Comparison of ENCODE assay signal across 28 cellular contexts in the genomic region with DNA sequence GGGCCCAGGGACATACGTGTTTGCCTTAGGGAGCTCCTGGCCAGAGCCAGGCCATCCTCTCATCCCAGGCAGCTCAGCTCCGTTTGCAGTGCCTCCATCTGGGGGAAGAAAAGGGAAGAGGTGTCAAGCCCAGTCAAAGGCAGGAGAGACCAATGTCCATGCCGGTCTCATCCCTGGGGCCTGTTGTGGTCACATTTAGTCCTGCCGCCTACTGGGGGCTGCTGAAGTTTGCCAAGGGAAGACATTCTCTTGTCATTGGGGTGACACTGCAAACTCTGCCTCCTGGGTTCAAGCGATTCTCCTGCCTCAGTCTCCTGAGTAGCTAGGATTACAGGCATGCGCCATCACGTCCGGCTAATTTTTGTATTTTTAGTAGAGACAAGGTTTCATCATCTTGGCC.
"Had no signal": no experiment of that assay in that cellular context is flagged by ENCODE, and none has a peak within 500 bp of the region (broad histone marks: within the 10 kb centered on the region; RNA-seq: fewer than 3 reads in every experiment).

No MANE protein-coding gene starts in this region.

- H3K27me3 Mint-ChIP-seq: stimulated activated memory B cell treated with anti-CD40 and anti-IgM and Interleukin-4, amounts not matched to agents 10 μg/mL and 1 μg/mL and 100 μg/mL, for 72 hours; stimulated activated naive CD8-positive, alpha-beta T cell treated with anti-CD3 and anti-CD28 coated beads, Interleukin-15, Interleukin-2, amounts not matched to agents 100 ng/mL and 50 ng/mL, for 24 hours had no signal

- H3K9me3 Mint-ChIP-seq: stimulated activated naive B cell treated with anti-CD40 and anti-IgM and Interleukin-4, amounts not matched to agents 10 μg/mL and 1 μg/mL and 100 μg/mL, for 72 hours; stimulated activated naive CD8-positive, alpha-beta T cell treated with anti-CD3 and anti-CD28 coated beads, Interleukin-15, amount 100 ng/mL, for 72 hours; stimulated activated naive CD8-positive, alpha-beta T cell treated with anti-CD3 and anti-CD28 coated beads, Interleukin-15, Interleukin-2, amounts not matched to agents 100 ng/mL and 50 ng/mL, for 24 hours; type B pancreatic cell had no signal

- H3K4me1 ChIP-seq: stomach, suprapubic skin, testis, thyroid gland, tibial artery, tibial nerve, transverse colon, upper lobe of left lung, upper lobe of right lung, uterus, vagina had no signal

- H3K27ac Mint-ChIP-seq: stimulated activated memory B cell treated with anti-CD40 and anti-IgM and Interleukin-4, amounts not matched to agents 10 μg/mL and 1 μg/mL and 100 μg/mL, for 72 hours; stimulated activated naive B cell treated with anti-CD40 and anti-IgM and Interleukin-4, amounts not matched to agents 10 μg/mL and 1 μg/mL and 100 μg/mL, for 72 hours; stimulated activated naive CD8-positive, alpha-beta T cell treated with anti-CD3 and anti-CD28 coated beads, Interleukin-15, Interleukin-2, amounts not matched to agents 100 ng/mL and 50 ng/mL, for 24 hours; type B pancreatic cell had no signal

- H3K36me3 ChIP-seq: stomach, suprapubic skin, thoracic aorta, thyroid gland, tibial artery, tibial nerve, transverse colon, upper lobe of left lung, upper lobe of right lung, uterus, vagina had no signal

- H3K9me3 ChIP-seq: stomach, suprapubic skin, testis, thoracic aorta, thyroid gland, tibial artery, tibial nerve, transverse colon, upper lobe of left lung, upper lobe of right lung, uterus, vagina had no signal

- H3K4me1 Mint-ChIP-seq: stimulated activated effector memory CD8-positive, alpha-beta T cell treated with anti-CD3 and anti-CD28 coated beads, Interleukin-12 subunit alpha, Interleukin-12 subunit beta, amount 100 ng/mL, for 72 hours; stimulated activated memory B cell treated with anti-CD40 and anti-IgM and Interleukin-4, amounts not matched to agents 10 μg/mL and 1 μg/mL and 100 μg/mL, for 72 hours; stimulated activated naive B cell treated with anti-CD40 and anti-IgM and Interleukin-4, amounts not matched to agents 10 μg/mL and 1 μg/mL and 100 μg/mL, for 72 hours; stimulated activated naive CD8-positive, alpha-beta T cell treated with anti-CD3 and anti-CD28 coated beads, Interleukin-15, amount 100 ng/mL, for 72 hours had no signal

- H3K36me3 Mint-ChIP-seq: stimulated activated effector memory CD8-positive, alpha-beta T cell treated with anti-CD3 and anti-CD28 coated beads, Interleukin-12 subunit alpha, Interleukin-12 subunit beta, amount 100 ng/mL, for 72 hours; stimulated activated memory B cell treated with anti-CD40 and anti-IgM and Interleukin-4, amounts not matched to agents 10 μg/mL and 1 μg/mL and 100 μg/mL, for 72 hours; stimulated activated naive B cell treated with anti-CD40 and anti-IgM and Interleukin-4, amounts not matched to agents 10 μg/mL and 1 μg/mL and 100 μg/mL, for 72 hours; type B pancreatic cell had no signal

- DNase-seq: stimulated activated CD4-positive, alpha-beta T cell treated with anti-CD3 and anti-CD28 coated beads, Interleukin-2, amount 100 ng/mL, for 48 hours; stimulated activated CD4-positive, alpha-beta T cell treated with anti-CD3 and anti-CD28 coated beads, Interleukin-4, amount 100 ng/mL, for 1 hour; stimulated activated CD4-positive, alpha-beta T cell treated with anti-CD3 and anti-CD28 coated beads, Interleukin-4, amount 100 ng/mL, for 24 hours; stimulated activated CD4-positive, alpha-beta T cell treated with anti-CD3 and anti-CD28 coated beads, Interleukin-4, amount 100 ng/mL, for 4 hours; stimulated activated CD8-positive, alpha-beta memory T cell treated with anti-CD3 and anti-CD28 coated beads, Interleukin-4, amount 100 ng/mL, for 48 hours; stimulated activated naive B cell treated with anti-CD40 and anti-IgM and Interleukin-4, amounts not matched to agents 10 μg/mL and 1 μg/mL and 100 μg/mL, for 72 hours; stimulated activated naive CD4-positive, alpha-beta T cell; stimulated activated naive CD4-positive, alpha-beta T cell treated with Interleukin-2 at 50 U/mL for 16 hours; stimulated activated naive CD8-positive, alpha-beta T cell treated with anti-CD3 and anti-CD28 coated beads, Interleukin-15, amount 100 ng/mL, for 72 hours; stimulated activated naive CD8-positive, alpha-beta T cell treated with anti-CD3 and anti-CD28 coated beads, Interleukin-15, Interleukin-2, amounts not matched to agents 100 U/mL and 50 U/mL, for 24 hours; stomach; substantia nigra; thyroid gland; tibial artery; transverse colon; trophoblast cell; upper lobe of left lung; upper lobe of right lung; uterus had no signal

- H3K27ac ChIP-seq: stomach, suprapubic skin, testis, thoracic aorta, thyroid gland, tibial artery, tibial nerve, transverse colon, upper lobe of left lung, upper lobe of right lung, uterus, vagina had no signal

- H3K27me3 ChIP-seq: testis, thyroid gland, tibial artery, transverse colon, upper lobe of left lung, upper lobe of right lung, uterus, vagina had no signal

- H3K4me3 Mint-ChIP-seq: stimulated activated effector memory CD8-positive, alpha-beta T cell treated with anti-CD3 and anti-CD28 coated beads, Interleukin-12 subunit alpha, Interleukin-12 subunit beta, amount 100 ng/mL, for 72 hours; stimulated activated memory B cell treated with anti-CD40 and anti-IgM and Interleukin-4, amounts not matched to agents 10 μg/mL and 1 μg/mL and 100 μg/mL, for 72 hours; stimulated activated naive B cell treated with anti-CD40 and anti-IgM and Interleukin-4, amounts not matched to agents 10 μg/mL and 1 μg/mL and 100 μg/mL, for 72 hours; stimulated activated naive CD8-positive, alpha-beta T cell treated with anti-CD3 and anti-CD28 coated beads, Interleukin-15, amount 100 ng/mL, for 72 hours; stimulated activated naive CD8-positive, alpha-beta T cell treated with anti-CD3 and anti-CD28 coated beads, Interleukin-15, Interleukin-2, amounts not matched to agents 100 ng/mL and 50 ng/mL, for 24 hours; type B pancreatic cell had no signal

- H3K4me3 ChIP-seq: stomach, suprapubic skin, testis, thoracic aorta, thyroid gland, tibial artery, tibial nerve, transverse colon, upper lobe of left lung, upper lobe of right lung, uterus, vagina had no signal

- ATAC-seq: stimulated activated effector memory CD8-positive, alpha-beta T cell treated with anti-CD3 and anti-CD28 coated beads, Interleukin-12 subunit alpha, Interleukin-12 subunit beta, amount 100 ng/mL, for 72 hours; stimulated activated memory B cell treated with anti-CD40 and anti-IgM and Interleukin-4, amounts not matched to agents 10 μg/mL and 1 μg/mL and 100 μg/mL, for 72 hours; stimulated activated naive B cell treated with anti-CD40 and anti-IgM and Interleukin-4, amounts not matched to agents 10 μg/mL and 1 μg/mL and 100 μg/mL, for 72 hours; stimulated activated naive CD8-positive, alpha-beta T cell treated with anti-CD3 and anti-CD28 coated beads, Interleukin-15, amount 100 ng/mL, for 72 hours; stimulated activated naive CD8-positive, alpha-beta T cell treated with anti-CD3 and anti-CD28 coated beads, Interleukin-15, Interleukin-2, amounts not matched to agents 100 U/mL and 50 U/mL, for 24 hours; upper lobe of right lung had no signal
